ENCODE assay signal across 1 cellular context in the genomic region with DNA sequence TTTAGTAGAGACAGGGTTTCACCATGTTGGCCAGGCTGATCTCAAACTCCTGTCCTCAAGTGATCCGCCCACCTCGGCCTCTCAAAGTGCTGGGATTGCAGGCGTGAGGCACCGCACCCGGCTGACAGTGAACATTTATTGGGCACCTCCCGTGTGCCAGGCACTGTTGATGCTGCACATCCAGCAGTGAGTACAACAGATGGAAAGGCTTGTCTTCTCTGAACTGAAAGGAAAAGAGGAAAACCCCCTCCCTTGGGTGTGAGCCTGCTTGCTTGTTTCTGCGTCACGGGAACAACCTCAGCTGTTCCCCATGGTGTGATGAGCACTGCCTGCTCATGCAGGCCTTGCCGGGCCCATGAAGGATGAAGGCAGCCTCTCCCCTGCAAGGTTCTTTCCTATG.
TF ChIP-seq lines count a peak whose summit lies in the region.

No MANE protein-coding gene starts in this region.

TF ChIP-seq in HepG2, 621 proteins besides CTCF, POLR2A, EP300 and RAD21:
- TF ChIP-seq ZNF598 (CRISPR knock-in tag; IDR thresholded peaks at IDR 0.05; ENCODE audit: borderline replicate concordance): no peak
- TF ChIP-seq SKI (IDR thresholded peaks at IDR 0.05; ENCODE audit: partially characterized antibody): no peak
- TF ChIP-seq, protein P1, sequence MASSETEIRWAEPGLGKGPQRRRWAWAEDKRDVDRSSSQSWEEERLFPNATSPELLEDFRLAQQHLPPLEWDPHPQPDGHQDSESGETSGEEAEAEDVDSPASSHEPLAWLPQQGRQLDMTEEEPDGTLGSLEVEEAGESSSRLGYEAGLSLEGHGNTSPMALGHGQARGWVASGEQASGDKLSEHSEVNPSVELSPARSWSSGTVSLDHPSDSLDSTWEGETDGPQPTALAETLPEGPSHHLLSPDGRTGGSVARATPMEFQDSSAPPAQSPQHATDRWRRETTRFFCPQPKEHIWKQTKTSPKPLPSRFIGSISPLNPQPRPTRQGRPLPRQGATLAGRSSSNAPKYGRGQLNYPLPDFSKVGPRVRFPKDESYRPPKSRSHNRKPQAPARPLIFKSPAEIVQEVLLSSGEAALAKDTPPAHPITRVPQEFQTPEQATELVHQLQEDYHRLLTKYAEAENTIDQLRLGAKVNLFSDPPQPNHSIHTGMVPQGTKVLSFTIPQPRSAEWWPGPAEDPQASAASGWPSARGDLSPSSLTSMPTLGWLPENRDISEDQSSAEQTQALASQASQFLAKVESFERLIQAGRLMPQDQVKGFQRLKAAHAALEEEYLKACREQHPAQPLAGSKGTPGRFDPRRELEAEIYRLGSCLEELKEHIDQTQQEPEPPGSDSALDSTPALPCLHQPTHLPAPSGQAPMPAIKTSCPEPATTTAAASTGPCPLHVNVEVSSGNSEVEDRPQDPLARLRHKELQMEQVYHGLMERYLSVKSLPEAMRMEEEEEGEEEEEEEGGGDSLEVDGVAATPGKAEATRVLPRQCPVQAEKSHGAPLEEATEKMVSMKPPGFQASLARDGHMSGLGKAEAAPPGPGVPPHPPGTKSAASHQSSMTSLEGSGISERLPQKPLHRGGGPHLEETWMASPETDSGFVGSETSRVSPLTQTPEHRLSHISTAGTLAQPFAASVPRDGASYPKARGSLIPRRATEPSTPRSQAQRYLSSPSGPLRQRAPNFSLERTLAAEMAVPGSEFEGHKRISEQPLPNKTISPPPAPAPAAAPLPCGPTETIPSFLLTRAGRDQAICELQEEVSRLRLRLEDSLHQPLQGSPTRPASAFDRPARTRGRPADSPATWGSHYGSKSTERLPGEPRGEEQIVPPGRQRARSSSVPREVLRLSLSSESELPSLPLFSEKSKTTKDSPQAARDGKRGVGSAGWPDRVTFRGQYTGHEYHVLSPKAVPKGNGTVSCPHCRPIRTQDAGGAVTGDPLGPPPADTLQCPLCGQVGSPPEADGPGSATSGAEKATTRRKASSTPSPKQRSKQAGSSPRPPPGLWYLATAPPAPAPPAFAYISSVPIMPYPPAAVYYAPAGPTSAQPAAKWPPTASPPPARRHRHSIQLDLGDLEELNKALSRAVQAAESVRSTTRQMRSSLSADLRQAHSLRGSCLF (CRISPR knock-in tag; IDR thresholded peaks at IDR 0.05; ENCODE audit: borderline replicate concordance): no peak
- TF ChIP-seq ZFP41 (CRISPR knock-in tag; IDR thresholded peaks at IDR 0.05; ENCODE audit: borderline replicate concordance): no peak
- TF ChIP-seq SRF (IDR thresholded peaks at IDR 0.05; ENCODE audit: low read depth, low read length): no peak
- no peak for TF ChIP-seq ZNF557 (CRISPR knock-in tag; IDR thresholded peaks at IDR 0.05)
- no peak for TF ChIP-seq MAF1 (CRISPR knock-in tag; IDR thresholded peaks at IDR 0.05; ENCODE audit: borderline replicate concordance)
- no peak for TF ChIP-seq NFYB (CRISPR knock-in tag; IDR thresholded peaks at IDR 0.05)
- TF ChIP-seq, protein P2, sequence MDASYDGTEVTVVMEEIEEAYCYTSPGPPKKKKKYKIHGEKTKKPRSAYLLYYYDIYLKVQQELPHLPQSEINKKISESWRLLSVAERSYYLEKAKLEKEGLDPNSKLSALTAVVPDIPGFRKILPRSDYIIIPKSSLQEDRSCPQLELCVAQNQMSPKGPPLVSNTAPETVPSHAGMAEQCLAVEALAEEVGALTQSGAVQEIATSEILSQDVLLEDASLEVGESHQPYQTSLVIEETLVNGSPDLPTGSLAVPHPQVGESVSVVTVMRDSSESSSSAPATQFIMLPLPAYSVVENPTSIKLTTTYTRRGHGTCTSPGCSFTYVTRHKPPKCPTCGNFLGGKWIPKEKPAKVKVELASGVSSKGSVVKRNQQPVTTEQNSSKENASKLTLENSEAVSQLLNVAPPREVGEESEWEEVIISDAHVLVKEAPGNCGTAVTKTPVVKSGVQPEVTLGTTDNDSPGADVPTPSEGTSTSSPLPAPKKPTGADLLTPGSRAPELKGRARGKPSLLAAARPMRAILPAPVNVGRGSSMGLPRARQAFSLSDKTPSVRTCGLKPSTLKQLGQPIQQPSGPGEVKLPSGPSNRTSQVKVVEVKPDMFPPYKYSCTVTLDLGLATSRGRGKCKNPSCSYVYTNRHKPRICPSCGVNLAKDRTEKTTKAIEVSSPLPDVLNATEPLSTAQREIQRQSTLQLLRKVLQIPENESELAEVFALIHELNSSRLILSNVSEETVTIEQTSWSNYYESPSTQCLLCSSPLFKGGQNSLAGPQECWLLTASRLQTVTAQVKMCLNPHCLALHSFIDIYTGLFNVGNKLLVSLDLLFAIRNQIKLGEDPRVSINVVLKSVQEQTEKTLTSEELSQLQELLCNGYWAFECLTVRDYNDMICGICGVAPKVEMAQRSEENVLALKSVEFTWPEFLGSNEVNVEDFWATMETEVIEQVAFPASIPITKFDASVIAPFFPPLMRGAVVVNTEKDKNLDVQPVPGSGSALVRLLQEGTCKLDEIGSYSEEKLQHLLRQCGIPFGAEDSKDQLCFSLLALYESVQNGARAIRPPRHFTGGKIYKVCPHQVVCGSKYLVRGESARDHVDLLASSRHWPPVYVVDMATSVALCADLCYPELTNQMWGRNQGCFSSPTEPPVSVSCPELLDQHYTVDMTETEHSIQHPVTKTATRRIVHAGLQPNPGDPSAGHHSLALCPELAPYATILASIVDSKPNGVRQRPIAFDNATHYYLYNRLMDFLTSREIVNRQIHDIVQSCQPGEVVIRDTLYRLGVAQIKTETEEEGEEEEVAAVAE (CRISPR knock-in tag; IDR thresholded peaks at IDR 0.05; ENCODE audit: borderline replicate concordance): no peak
- TF ChIP-seq, protein P3, sequence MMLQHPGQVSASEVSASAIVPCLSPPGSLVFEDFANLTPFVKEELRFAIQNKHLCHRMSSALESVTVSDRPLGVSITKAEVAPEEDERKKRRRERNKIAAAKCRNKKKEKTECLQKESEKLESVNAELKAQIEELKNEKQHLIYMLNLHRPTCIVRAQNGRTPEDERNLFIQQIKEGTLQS (CRISPR knock-in tag; IDR thresholded peaks at IDR 0.05): no peak
- TF ChIP-seq, protein P4, sequence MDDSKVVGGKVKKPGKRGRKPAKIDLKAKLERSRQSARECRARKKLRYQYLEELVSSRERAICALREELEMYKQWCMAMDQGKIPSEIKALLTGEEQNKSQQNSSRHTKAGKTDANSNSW (CRISPR knock-in tag; IDR thresholded peaks at IDR 0.05; ENCODE audit: borderline replicate concordance): no peak
